Comparison of ENCODE assay signal across 8 cellular contexts in genomic region chr1:206556047-206556747, GRCh38.
DNase-seq lines count a peak whose midpoint lies in the region; ATAC-seq and TF ChIP-seq lines count a peak whose summit lies in the region.

No MANE protein-coding gene starts in this region.

- no peaks in the 10 kb centered on the region for H3K9me3 Mint-ChIP-seq in activated naive CD8-positive, alpha-beta T cell treated with anti-CD3 and anti-CD28 coated beads, Interleukin-2, amount 50 U/mL, for 24 hours

- peaks cover 56% of the 10 kb centered on the region for H3K27me3 ChIP-seq in HUES6 (ENCODE audit: control insufficient read depth, insufficient read depth, low read length)
- H3K27me3 ChIP-seq in neutrophil, result no peaks in the 10 kb centered on the region

- in situ Hi-C loops in GM13976 (cut with MboI; ENCODE audit: low sequenced_read_pairs, unreplicated experiment), result no loop called here

- H3K4me3 ChIP-seq in HUES6 (ENCODE audit: low read depth, low read length) (peak overlapping the region; percentile 71; the same call in 1 of the 2 replicates), neutrophil (ENCODE audit: low read depth in 1 of 2, low read length in 1 of 2) (peak overlapping the region; percentile 96)

- peak overlapping the region; percentile 100 for H3K27ac Mint-ChIP-seq in activated naive CD8-positive, alpha-beta T cell treated with anti-CD3 and anti-CD28 coated beads, Interleukin-2, amount 50 U/mL, for 24 hours

- H3K27me3 Mint-ChIP-seq in activated naive CD8-positive, alpha-beta T cell treated with anti-CD3 and anti-CD28 coated beads, Interleukin-2, amount 50 U/mL, for 24 hours, result no peaks in the 10 kb centered on the region

- H3K4me1 ChIP-seq in HUES6 (ENCODE audit: control insufficient read depth, insufficient read depth, low read length), result peaks cover 26% of the 10 kb centered on the region
- peaks cover 54 to 60% of the 10 kb centered on the region in 2 experiments for H3K4me1 ChIP-seq in neutrophil (ENCODE audit: control insufficient read depth in 1 of 2, insufficient read depth in 1 of 2, low read depth in 1 of 2, low read length in 1 of 2)

- H3K27ac ChIP-seq in HUES6 (ENCODE audit: low read depth, low read length), result no peak overlapping the region
- peak overlapping the region; percentile 100 for H3K27ac ChIP-seq in neutrophil

- DNase-seq in GM13976 (ENCODE audit: low spot score) (peak; percentile 57), NCI-H1105 treated with DMSO at 0.1 percent for 48 hours (lab: John Stamatoyannopoulos, UW) (no peak), nucleus accumbens (lab: John Stamatoyannopoulos, UW) (no peak), NCI-H226 (no peak), inferior parietal cortex (ENCODE audit: extremely low spot score) (no peak)
- DNase-seq in activated naive CD8-positive, alpha-beta T cell treated with anti-CD3 and anti-CD28 coated beads, Interleukin-2, amount 50 U/mL, for 24 hours, result no peak

- H3K9me3 ChIP-seq in HUES6 (ENCODE audit: control insufficient read depth, insufficient read depth, low read depth, low read length) (no peaks in the 10 kb centered on the region), neutrophil (no peaks in the 10 kb centered on the region)

- TF ChIP-seq CTCF in GM13976 (IDR thresholded peaks at IDR 0.05; ENCODE audit: borderline replicate concordance, control extremely low read depth, extremely low read depth, insufficient read depth, missing control alignments) (no peak), neutrophil (IDR thresholded peaks at IDR 0.05) (no peak)

- peaks cover 38% of the 10 kb centered on the region for H3K36me3 Mint-ChIP-seq in activated naive CD8-positive, alpha-beta T cell treated with anti-CD3 and anti-CD28 coated beads, Interleukin-2, amount 50 U/mL, for 24 hours (ENCODE audit: low read depth)

- ATAC-seq in activated naive CD8-positive, alpha-beta T cell treated with anti-CD3 and anti-CD28 coated beads, Interleukin-2, amount 50 U/mL, for 24 hours, result peak; percentile 53

- H3K4me1 Mint-ChIP-seq in activated naive CD8-positive, alpha-beta T cell treated with anti-CD3 and anti-CD28 coated beads, Interleukin-2, amount 50 U/mL, for 24 hours, result peaks cover 73% of the 10 kb centered on the region

- peak overlapping the region; percentile 88 for H3K4me3 Mint-ChIP-seq in activated naive CD8-positive, alpha-beta T cell treated with anti-CD3 and anti-CD28 coated beads, Interleukin-2, amount 50 U/mL, for 24 hours

- H3K36me3 ChIP-seq in HUES6 (ENCODE audit: control insufficient read depth, insufficient read depth, low read length), result no peaks in the 10 kb centered on the region
- peaks cover 20% of the 10 kb centered on the region for H3K36me3 ChIP-seq in neutrophil

- no peak overlapping the region for H3K9ac ChIP-seq in HUES6 (ENCODE audit: low read length)
